11 cellular contexts compared by ENCODE assay signal in genomic region chr2:38174646-38175096, GRCh38.
DNase-seq lines count a peak whose midpoint lies in the region; ATAC-seq and TF ChIP-seq lines count a peak whose summit lies in the region.
"Had no signal": no experiment of that assay in that cellular context is flagged by ENCODE, and none has a peak within 500 bp of the region (broad histone marks: within the 10 kb centered on the region; RNA-seq: fewer than 3 reads in every experiment).

No MANE protein-coding gene starts in this region.

- ATAC-seq in naive thymus-derived CD4-positive, alpha-beta T cell, result peak; percentile 53

- peaks cover 0 to 3% (median 0%) of the 10 kb centered on the region in 5 donors for H3K36me3 Mint-ChIP-seq in naive thymus-derived CD4-positive, alpha-beta T cell
- no peaks in the 10 kb centered on the region for H3K36me3 Mint-ChIP-seq in endodermal cell (ENCODE audit: low read depth)
- no peaks in the 10 kb centered on the region for H3K36me3 Mint-ChIP-seq in activated naive CD4-positive, alpha-beta T cell treated with anti-CD3 and anti-CD28 coated beads, Interleukin-2, amount 10 ng/mL, durations not matched to agents 7 days and 5 days

- H3K27ac ChIP-seq in epithelial cell of prostate (peak overlapping the region; percentile 44), endodermal cell (ENCODE audit: low read depth, low read length) (no peak overlapping the region)
- H3K27ac ChIP-seq in naive thymus-derived CD4-positive, alpha-beta T cell (ENCODE audit: low read depth, low read length), result no peak overlapping the region

- H3K27me3 ChIP-seq in naive thymus-derived CD4-positive, alpha-beta T cell (ENCODE audit: control insufficient read depth in 2 of 2, insufficient read depth in 2 of 2, low read length in 2 of 2), result no peaks in the 10 kb centered on the region
- H3K27me3 ChIP-seq in endodermal cell (ENCODE audit: control insufficient read depth, insufficient read depth, low read length, poor library complexity, severe bottlenecking), result no peaks in the 10 kb centered on the region

- H3K9ac ChIP-seq in endodermal cell (ENCODE audit: extremely low read depth, low read length, poor library complexity, severe bottlenecking), result no peak overlapping the region

- DNase-seq in AG20443 (ENCODE audit: low spot score) (peak; percentile 74), NB4 (ENCODE audit: low read depth) (peak; percentile 93), epithelial cell of prostate (ENCODE audit: low read depth, low spot score) (peak; percentile 92), activated gamma-delta T cell (lab: John Stamatoyannopoulos, UW) (no peak), endodermal cell (no peak), HUDEP-2 (lab: John Stamatoyannopoulos, UW; ENCODE audit: unreplicated experiment in 76 of 76) (no peak)
- no peak for DNase-seq in naive thymus-derived CD4-positive, alpha-beta T cell
- no peak for DNase-seq in activated naive CD4-positive, alpha-beta T cell treated with anti-CD3 and anti-CD28 coated beads, Interleukin-2, amount 10 ng/mL, durations not matched to agents 7 days and 5 days
- DNase-seq: activated CD4-positive, alpha-beta T cell treated with anti-CD3 and anti-CD28 coated beads for 48 hours; DMS53; islet precursor cell had no signal

- CTCF ChIA-PET in naive thymus-derived CD4-positive, alpha-beta T cell (lab: Charles Lee), result no interaction called here
- CTCF ChIA-PET in activated naive CD4-positive, alpha-beta T cell treated with anti-CD3 and anti-CD28 coated beads, Interleukin-2, amount 10 ng/mL, durations not matched to agents 7 days and 5 days (lab: Charles Lee), result no interaction called here

- POLR2A ChIA-PET in naive thymus-derived CD4-positive, alpha-beta T cell (lab: Charles Lee), result no interaction called here

- WGBS in endodermal cell (ENCODE audit: insufficient coverage in 1 of 2, insufficient read length in 1 of 2), 2 experiments, result 86 to 91% methylated on average over 4 of the region's 4 CpGs

- TF ChIP-seq CTCF in NB4 (IDR thresholded peaks at IDR 0.05; ENCODE audit: low read depth, low read length) (no peak), endodermal cell (conservative IDR thresholded peaks at IDR 0.05) (no peak)

- H3K4me3 Mint-ChIP-seq in naive thymus-derived CD4-positive, alpha-beta T cell, result no peak overlapping the region
- H3K4me3 Mint-ChIP-seq in endodermal cell, result no peak overlapping the region
- no peak overlapping the region for H3K4me3 Mint-ChIP-seq in activated naive CD4-positive, alpha-beta T cell treated with anti-CD3 and anti-CD28 coated beads, Interleukin-2, amount 10 ng/mL, durations not matched to agents 7 days and 5 days

- no peaks in the 10 kb centered on the region for H3K4me1 ChIP-seq in naive thymus-derived CD4-positive, alpha-beta T cell (ENCODE audit: control insufficient read depth in 2 of 2, insufficient read depth in 2 of 2, low read length in 2 of 2)
- no peaks in the 10 kb centered on the region for H3K4me1 ChIP-seq in endodermal cell (ENCODE audit: control insufficient read depth, insufficient read depth, low read length)

- H3K9me3 ChIP-seq in naive thymus-derived CD4-positive, alpha-beta T cell (ENCODE audit: control insufficient read depth in 2 of 3, low read length in 3 of 3), result no peaks in the 10 kb centered on the region
- no peaks in the 10 kb centered on the region for H3K9me3 ChIP-seq in endodermal cell (ENCODE audit: control insufficient read depth, low read length)

- intact Hi-C loops in naive thymus-derived CD4-positive, alpha-beta T cell (cut with micrococcal nuclease), result no loop called here

- no peak for TF ChIP-seq POLR2A in NB4 (IDR thresholded peaks at IDR 0.05; ENCODE audit: extremely low read depth, insufficient read length)

- H3K4me1 Mint-ChIP-seq in naive thymus-derived CD4-positive, alpha-beta T cell, result peaks cover 0 to 5% (median 0%) of the 10 kb centered on the region in 7 donors
- no peaks in the 10 kb centered on the region for H3K4me1 Mint-ChIP-seq in endodermal cell
- H3K4me1 Mint-ChIP-seq in activated naive CD4-positive, alpha-beta T cell treated with anti-CD3 and anti-CD28 coated beads, Interleukin-2, amount 10 ng/mL, durations not matched to agents 7 days and 5 days, result no peaks in the 10 kb centered on the region

- no peak overlapping the region for H3K4me3 ChIP-seq in NB4 (ENCODE audit: low read depth, low read length)
- no peak overlapping the region for H3K4me3 ChIP-seq in naive thymus-derived CD4-positive, alpha-beta T cell (ENCODE audit: low read length)
- H3K4me3 ChIP-seq in endodermal cell (ENCODE audit: low read length), result no peak overlapping the region

- peaks cover 13 to 42% (median 36%) of the 10 kb centered on the region in 5 donors for H3K27me3 Mint-ChIP-seq in naive thymus-derived CD4-positive, alpha-beta T cell
- peaks cover 10% of the 10 kb centered on the region for H3K27me3 Mint-ChIP-seq in endodermal cell (ENCODE audit: insufficient read depth)
- peaks cover 28% of the 10 kb centered on the region for H3K27me3 Mint-ChIP-seq in activated naive CD4-positive, alpha-beta T cell treated with anti-CD3 and anti-CD28 coated beads, Interleukin-2, amount 10 ng/mL, durations not matched to agents 7 days and 5 days

- H3K27ac Mint-ChIP-seq in naive thymus-derived CD4-positive, alpha-beta T cell, result no peak overlapping the region
- H3K27ac Mint-ChIP-seq in endodermal cell, result no peak overlapping the region
- no peak overlapping the region for H3K27ac Mint-ChIP-seq in activated naive CD4-positive, alpha-beta T cell treated with anti-CD3 and anti-CD28 coated beads, Interleukin-2, amount 10 ng/mL, durations not matched to agents 7 days and 5 days

- H3K9me3 Mint-ChIP-seq in naive thymus-derived CD4-positive, alpha-beta T cell, result no peaks in the 10 kb centered on the region
- no peaks in the 10 kb centered on the region for H3K9me3 Mint-ChIP-seq in endodermal cell
- H3K9me3 Mint-ChIP-seq in activated naive CD4-positive, alpha-beta T cell treated with anti-CD3 and anti-CD28 coated beads, Interleukin-2, amount 10 ng/mL, durations not matched to agents 7 days and 5 days, result no peaks in the 10 kb centered on the region

- no peaks in the 10 kb centered on the region for H3K36me3 ChIP-seq in naive thymus-derived CD4-positive, alpha-beta T cell (ENCODE audit: control insufficient read depth in 2 of 3, insufficient read depth in 3 of 3, low read length in 3 of 3)
- H3K36me3 ChIP-seq in endodermal cell (ENCODE audit: control insufficient read depth, insufficient read depth, low read length), result no peaks in the 10 kb centered on the region

Comparison
In these comparisons a context has a peak if more than half of its experiments do, and no peak if none do; other contexts are left out.
1. DNase-seq: peak in AG20443 (single experiment), NB4 (single experiment) and epithelial cell of prostate (single experiment); none in naive thymus-derived CD4-positive, alpha-beta T cell (0 of 9), activated gamma-delta T cell (single experiment), endodermal cell (single experiment), activated naive CD4-positive, alpha-beta T cell treated with anti-CD3 and anti-CD28 coated beads, Interleukin-2, amount 10 ng/mL, durations not matched to agents 7 days and 5 days (single experiment) and HUDEP-2 (0 of 76).